In the genomic region with DNA sequence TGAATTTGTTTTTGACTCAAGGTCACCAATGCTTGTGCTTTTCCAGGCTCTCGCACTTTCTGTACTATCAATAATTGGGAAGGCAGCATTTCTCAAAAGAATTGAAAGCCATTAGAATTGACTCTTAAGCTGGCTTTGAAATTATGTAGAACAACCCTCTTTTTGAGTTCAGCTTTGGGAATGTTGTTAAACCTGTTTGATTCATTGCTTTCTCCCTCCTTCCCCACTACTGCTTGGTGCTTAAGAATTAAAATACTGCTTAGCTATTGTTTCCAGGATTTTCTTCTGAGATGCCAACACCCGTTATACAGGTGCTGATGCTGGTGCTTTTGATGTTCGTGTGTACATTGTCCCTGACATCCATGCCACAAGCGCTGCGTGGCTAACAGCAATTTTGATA, we compare ENCODE assay signal across 22 cellular contexts. TPM values are rescaled to one million over a fixed set of nuclear protein-coding genes. Genes with fewer than 3 reads are reported as not detected.
A peak's percentile ranks its signal among the peaks of the same experiment; 100 is the strongest.
DNase-seq lines count a peak whose midpoint lies in the region; ATAC-seq, FAIRE-seq and TF ChIP-seq lines count a peak whose summit lies in the region.
"Had no signal": no experiment of that assay in that cellular context is flagged by ENCODE, and none has a peak within 500 bp of the region (broad histone marks: within the 10 kb centered on the region; RNA-seq: fewer than 3 reads in every experiment).

No MANE protein-coding gene starts in this region.

- no peak overlapping the region for H3K27ac Mint-ChIP-seq in H9
- H3K27ac Mint-ChIP-seq: CD4-positive, alpha-beta memory T cell had no signal

- H3K4me1 Mint-ChIP-seq in H9: peaks cover 26 to 32% of the 10 kb centered on the region in 2 experiments
- H3K4me1 Mint-ChIP-seq: CD4-positive, alpha-beta memory T cell had no signal

- no peak overlapping the region for H3K18ac ChIP-seq in H9 (ENCODE audit: insufficient read length, low read depth, low read length)

- no peak overlapping the region for H2BK5ac ChIP-seq in H9 (ENCODE audit: insufficient read length, low read length)

- no CpG with 5 or more reads among the region's 5 CpGs for WGBS in H9 (ENCODE audit: extremely low coverage, insufficient read length, low lambda C conversion rate)

- peak overlapping the region; percentile 23 for H2AK5ac ChIP-seq in H9 (ENCODE audit: insufficient read length, low read length)

- peak; percentile 27 for ATAC-seq in upper lobe of right lung
- ATAC-seq: HCT116 had no signal

- no peak overlapping the region for H2BK20ac ChIP-seq in H9 (ENCODE audit: low read depth, low read length, poor library complexity, severe bottlenecking)

- no peak overlapping the region for H4K91ac ChIP-seq in H9 (ENCODE audit: insufficient read length, low read depth, low read length)

- H3K36me3 ChIP-seq in bronchial epithelial cell (ENCODE audit: control insufficient read depth, insufficient read depth, low read length): no peaks in the 10 kb centered on the region
- no peaks in the 10 kb centered on the region for H3K36me3 ChIP-seq in upper lobe of right lung

- H3K79me1 ChIP-seq in H9 (ENCODE audit: insufficient read depth, low read depth, low read length, poor library complexity, severe bottlenecking): no peaks in the 10 kb centered on the region

- no peak overlapping the region for H3K4me3 Mint-ChIP-seq in H9
- H3K4me3 Mint-ChIP-seq: CD4-positive, alpha-beta memory T cell had no signal

- H3K9me3 Mint-ChIP-seq in H9: peaks cover 5% of the 10 kb centered on the region in 2 experiments; a peak in 3 of 5 replicates

- H3K27ac ChIP-seq in H9 (ENCODE audit: insufficient read length, low read depth, low read length) (no peak overlapping the region), upper lobe of right lung (no peak overlapping the region), substantia nigra (ENCODE audit: low read depth, low read length, poor library complexity, severe bottlenecking) (no peak overlapping the region)

- no peak overlapping the region for H3K23ac ChIP-seq in H9 (ENCODE audit: insufficient read length, low read depth, low read length)

- H4K5ac ChIP-seq in H9 (ENCODE audit: insufficient read length, low read depth, low read length): no peak overlapping the region

- no peak overlapping the region for H3K4ac ChIP-seq in H9 (ENCODE audit: low read depth, low read length)

- DNase-seq in H9: no peak
- DNase-seq in bronchial epithelial cell (ENCODE audit: low read depth): peak; percentile 48
- DNase-seq in left kidney (ENCODE audit: low read depth, low spot score): peak; percentile 45
- no peak for DNase-seq in upper lobe of right lung
- DNase-seq in substantia nigra (lab: John Stamatoyannopoulos, UW): no peak
- DNase-seq in NCI-H2029 treated with DMSO at 0.1 percent for 48 hours (lab: John Stamatoyannopoulos, UW): no peak
- DNase-seq in T1000 (lab: John Stamatoyannopoulos, UW): no peak
- DNase-seq: C1 segment of cervical spinal cord; Calu3; CD4-positive, alpha-beta memory T cell; COR-L47; DMS53; DMS79 treated with DMSO at 0.1 percent for 48 hours; GF-D8; GOT3; H7 had no signal

- no peak overlapping the region for H3T11ph ChIP-seq in H9 (ENCODE audit: low read length)

- H3K4me2 ChIP-seq in H9 (ENCODE audit: insufficient read depth, insufficient read length, low read length): no peak overlapping the region

- no peaks in the 10 kb centered on the region for H4K20me1 ChIP-seq in H9 (ENCODE audit: control insufficient read depth, insufficient read depth, insufficient read length)

- H3K27me3 Mint-ChIP-seq in H9 (ENCODE audit: low read depth): no peaks in the 10 kb centered on the region

- peaks cover 5 to 7% (median 6%) of the 10 kb centered on the region in 3 experiments; a peak in 6 of 7 replicates for H3K36me3 Mint-ChIP-seq in H9 (ENCODE audit: insufficient read depth in 1 of 3, low read depth in 3 of 3)
- H3K36me3 Mint-ChIP-seq: CD4-positive, alpha-beta memory T cell had no signal

- H2BK15ac ChIP-seq in H9 (ENCODE audit: low read depth, low read length): no peak overlapping the region

- no peak for FAIRE-seq in bronchial epithelial cell (lab: Jason Lieb, UNC)
- FAIRE-seq: GM12891 had no signal

- H3K27me3 ChIP-seq in H9 (ENCODE audit: insufficient read depth, low read length) (no peaks in the 10 kb centered on the region), bronchial epithelial cell (ENCODE audit: control insufficient read depth, insufficient read depth, low read length) (no peaks in the 10 kb centered on the region), upper lobe of right lung (no peaks in the 10 kb centered on the region)

- no peak overlapping the region for H2BK120ac ChIP-seq in H9 (ENCODE audit: low read depth, low read length, poor library complexity, severe bottlenecking)

- no peaks in the 10 kb centered on the region for H3K79me2 ChIP-seq in H9 (ENCODE audit: insufficient read depth, low read length)

- intact Hi-C loops in upper lobe of right lung (cut with DNase I): no loop called here

- TF ChIP-seq CTCF in H9 (conservative IDR thresholded peaks at IDR 0.05) (no peak), bronchial epithelial cell (IDR thresholded peaks at IDR 0.05; ENCODE audit: insufficient read depth, low read length, severe bottlenecking) (no peak), upper lobe of right lung (IDR thresholded peaks at IDR 0.05) (no peak)

- no peak overlapping the region for H4K8ac ChIP-seq in H9 (replicated peaks; ENCODE audit: insufficient read length, low read depth, low read length)

- H3K4me1 ChIP-seq in H9 (ENCODE audit: insufficient read depth, low read length) (peaks cover 4% of the 10 kb centered on the region; the same call in 1 of the 2 replicates), upper lobe of right lung (no peaks in the 10 kb centered on the region)

- H3K9ac ChIP-seq in H9 (ENCODE audit: extremely low read depth, insufficient read length, low read length): no peak overlapping the region

- H3K4me3 ChIP-seq in bronchial epithelial cell (ENCODE audit: low read depth, low read length) (no peak overlapping the region), upper lobe of right lung (no peak overlapping the region)

- no peak overlapping the region for H2AFZ ChIP-seq in H9 (ENCODE audit: low read length)

- H3K9me3 ChIP-seq in H9 (ENCODE audit: control insufficient read depth, low read depth, low read length) (no peaks in the 10 kb centered on the region), upper lobe of right lung (no peaks in the 10 kb centered on the region)

- H3K23me2 ChIP-seq in H9 (ENCODE audit: insufficient read length, low read depth, low read length, poor library complexity, severe bottlenecking): no peaks in the 10 kb centered on the region

- no peak overlapping the region for H3K56ac ChIP-seq in H9 (ENCODE audit: insufficient read length, low read depth, low read length)

- H3K14ac ChIP-seq in H9 (ENCODE audit: insufficient read depth, low read length): no peak overlapping the region

- no peak overlapping the region for H2BK12ac ChIP-seq in H9 (ENCODE audit: insufficient read length, low read depth, low read length)

RNA-seq across cellular contexts. Expression of a gene that starts 15.5 kb away (rescaled TPM):
- 13.8 and 15.1 TPM in 2 replicates for total RNA-seq in H9 (2021)
- 5.2 and 6.8 TPM in 2 replicates for total RNA-seq in bronchial epithelial cell
- total RNA-seq in upper lobe of right lung: 20.4 TPM

RNA-seq across cellular contexts. Expression of a gene that starts 52.5 kb away (rescaled TPM):
- not detected in 2 replicates for total RNA-seq in H9 (2021)
- total RNA-seq in bronchial epithelial cell: not detected in 2 replicates
- not detected for total RNA-seq in upper lobe of right lung
- total RNA-seq: A172, A673, Calu3, Daoy, G401, H7 had no signal

Comparison
In these comparisons a context has a peak if more than half of its experiments do, and no peak if none do; other contexts are left out.
1. DNase-seq: peak in bronchial epithelial cell (single experiment) and left kidney (single experiment); none in H9 (single experiment), upper lobe of right lung (single experiment), substantia nigra (0 of 49), NCI-H2029 treated with DMSO at 0.1 percent for 48 hours (single experiment) and T1000 (single experiment).